Comparison of ENCODE assay signal across 1 cellular context in the genomic region with DNA sequence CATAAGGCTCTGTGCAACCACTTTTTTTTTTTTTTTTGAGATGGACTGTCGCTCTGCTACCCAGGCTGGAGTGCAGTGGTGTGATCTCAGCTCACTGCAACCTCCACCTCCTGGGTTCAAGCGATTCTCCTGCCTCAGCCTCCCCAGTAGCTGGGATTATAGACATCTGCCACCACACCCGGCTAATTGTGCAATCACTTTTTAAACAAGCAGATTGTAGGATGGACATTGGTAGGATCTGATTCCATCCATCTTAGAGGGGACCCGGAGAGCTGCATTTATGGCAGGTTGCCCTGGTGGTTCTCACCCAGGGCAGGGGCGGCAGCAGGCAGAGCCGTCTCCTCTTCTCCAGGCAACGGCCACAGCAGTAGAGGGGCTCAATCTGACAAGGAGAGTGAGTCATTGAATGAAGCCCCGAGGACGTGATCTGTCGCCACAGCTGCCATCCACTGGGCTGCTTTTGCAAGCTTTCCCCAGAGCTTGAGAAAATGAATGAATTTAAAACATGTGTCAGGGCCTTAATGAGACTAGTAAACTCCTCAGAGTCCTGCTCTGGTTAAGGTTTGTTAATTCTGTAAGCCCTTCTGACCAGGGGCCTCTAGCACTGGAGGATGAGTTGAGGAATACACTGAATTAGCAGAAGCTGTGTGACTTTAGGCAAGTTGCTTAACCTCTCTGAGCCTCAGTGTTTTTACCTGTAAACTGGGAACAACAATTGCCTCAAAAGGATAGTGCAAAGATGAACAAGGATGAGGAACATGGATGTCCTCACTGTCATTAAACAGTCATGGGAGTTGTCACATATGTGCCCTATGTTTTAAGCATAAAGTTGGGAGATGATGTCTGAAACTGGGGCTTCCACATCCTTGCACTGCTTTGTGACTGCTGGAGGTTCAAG.
TF ChIP-seq lines count a peak whose summit lies in the region.

No MANE protein-coding gene starts in this region.

TF ChIP-seq in HCT116, 20 proteins besides CTCF, POLR2A, EP300 and RAD21 (continued from another document):
- TF ChIP-seq, protein P1, sequence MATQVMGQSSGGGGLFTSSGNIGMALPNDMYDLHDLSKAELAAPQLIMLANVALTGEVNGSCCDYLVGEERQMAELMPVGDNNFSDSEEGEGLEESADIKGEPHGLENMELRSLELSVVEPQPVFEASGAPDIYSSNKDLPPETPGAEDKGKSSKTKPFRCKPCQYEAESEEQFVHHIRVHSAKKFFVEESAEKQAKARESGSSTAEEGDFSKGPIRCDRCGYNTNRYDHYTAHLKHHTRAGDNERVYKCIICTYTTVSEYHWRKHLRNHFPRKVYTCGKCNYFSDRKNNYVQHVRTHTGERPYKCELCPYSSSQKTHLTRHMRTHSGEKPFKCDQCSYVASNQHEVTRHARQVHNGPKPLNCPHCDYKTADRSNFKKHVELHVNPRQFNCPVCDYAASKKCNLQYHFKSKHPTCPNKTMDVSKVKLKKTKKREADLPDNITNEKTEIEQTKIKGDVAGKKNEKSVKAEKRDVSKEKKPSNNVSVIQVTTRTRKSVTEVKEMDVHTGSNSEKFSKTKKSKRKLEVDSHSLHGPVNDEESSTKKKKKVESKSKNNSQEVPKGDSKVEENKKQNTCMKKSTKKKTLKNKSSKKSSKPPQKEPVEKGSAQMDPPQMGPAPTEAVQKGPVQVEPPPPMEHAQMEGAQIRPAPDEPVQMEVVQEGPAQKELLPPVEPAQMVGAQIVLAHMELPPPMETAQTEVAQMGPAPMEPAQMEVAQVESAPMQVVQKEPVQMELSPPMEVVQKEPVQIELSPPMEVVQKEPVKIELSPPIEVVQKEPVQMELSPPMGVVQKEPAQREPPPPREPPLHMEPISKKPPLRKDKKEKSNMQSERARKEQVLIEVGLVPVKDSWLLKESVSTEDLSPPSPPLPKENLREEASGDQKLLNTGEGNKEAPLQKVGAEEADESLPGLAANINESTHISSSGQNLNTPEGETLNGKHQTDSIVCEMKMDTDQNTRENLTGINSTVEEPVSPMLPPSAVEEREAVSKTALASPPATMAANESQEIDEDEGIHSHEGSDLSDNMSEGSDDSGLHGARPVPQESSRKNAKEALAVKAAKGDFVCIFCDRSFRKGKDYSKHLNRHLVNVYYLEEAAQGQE (IDR thresholded peaks at IDR 0.05; ENCODE audit: low read depth): no peak
- no peak for TF ChIP-seq POLR2AphosphoS5 (IDR thresholded peaks at IDR 0.05; ENCODE audit: low read depth, low read length)
- TF ChIP-seq ZFX (IDR thresholded peaks at IDR 0.05): no peak
- no peak for TF ChIP-seq SIN3A (IDR thresholded peaks at IDR 0.05; ENCODE audit: low read depth)
